In the genomic region with DNA sequence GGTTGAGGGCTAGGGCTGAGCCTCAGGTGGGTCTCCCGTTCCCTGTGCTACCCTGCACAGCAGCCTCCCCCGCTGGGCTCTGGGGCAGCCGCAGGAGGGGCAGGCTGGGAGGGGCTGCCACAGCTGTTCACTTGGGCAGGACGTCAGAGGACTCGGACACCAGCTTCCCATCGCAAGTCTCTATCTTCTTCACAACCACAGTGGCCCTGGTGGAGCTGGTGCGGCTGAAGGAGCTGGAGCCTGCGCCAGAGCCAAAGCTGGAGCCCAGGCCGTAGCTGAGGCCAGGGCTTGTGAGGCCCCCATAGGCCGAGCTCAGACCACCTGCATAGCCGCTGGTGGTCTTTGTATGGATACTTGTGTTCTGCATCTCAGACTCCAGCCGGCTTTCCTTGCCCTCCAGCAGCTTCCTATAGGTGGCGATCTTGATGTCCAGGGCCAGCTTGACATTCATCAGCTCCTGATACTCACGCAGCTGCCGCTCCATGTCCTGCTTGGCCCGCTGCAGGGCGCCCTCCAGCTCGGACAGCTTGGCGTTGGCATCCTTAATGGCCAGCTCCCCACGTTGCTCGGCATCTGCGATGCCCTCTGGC, we compare ENCODE assay signal across 20 cellular contexts. TPM values are rescaled to one million over a fixed set of nuclear protein-coding genes. Genes with fewer than 3 reads are reported as not detected.
A peak's percentile ranks its signal among the peaks of the same experiment; 100 is the strongest.
DNase-seq lines count a peak whose midpoint lies in the region; ATAC-seq, FAIRE-seq and TF ChIP-seq lines count a peak whose summit lies in the region.
"Not testable (repeated sequence)": the region's sequence is repeated elsewhere in the genome, so short reads cannot be mapped to it uniquely, and the experiment has no call there.
"Had no signal": no experiment of that assay in that cellular context is flagged by ENCODE, and none has a peak within 500 bp of the region (broad histone marks: within the 10 kb centered on the region; RNA-seq: fewer than 3 reads in every experiment).

No MANE protein-coding gene starts in this region.

- intact Hi-C loops in K562 (cut with micrococcal nuclease), result not testable (repeated sequence)

- H3K79me2 ChIP-seq in Loucy (ENCODE audit: insufficient read depth, low read length); K562 (ENCODE audit: control insufficient read depth, insufficient read depth, low read length): not testable (repeated sequence)

- not testable (repeated sequence) for H3K27me3 ChIP-seq in Loucy (ENCODE audit: insufficient read depth, low read length, poor library complexity, severe bottlenecking)
- peaks cover 0 to 22% of the 10 kb centered on the region in 2 experiments; a peak in 2 of 5 replicates for H3K27me3 ChIP-seq in K562 (ENCODE audit: control insufficient read depth in 2 of 2, insufficient read depth in 2 of 2, low read length in 2 of 2)

- H3K36me3 ChIP-seq in Loucy (ENCODE audit: insufficient read depth, low read length), result peaks cover 13% of the 10 kb centered on the region; the same call in 1 of the 2 replicates
- not testable (repeated sequence) for H3K36me3 ChIP-seq in K562 (ENCODE audit: control insufficient read depth, insufficient read depth, low read length)

- not testable (repeated sequence) for DNase-seq in AG10803 (ENCODE audit: low read depth); epithelial cell of esophagus (ENCODE audit: low read depth); retinal pigment epithelial cell (ENCODE audit: low read depth)
- peak; percentile 57 for DNase-seq in SK-MEL-5 (ENCODE audit: low read depth, low spot score)
- peak in 1 of 4 experiments; percentile 32 for DNase-seq in K562 (ENCODE audit: extremely low read depth in 1 of 4, low spot score in 3 of 4)
- peak; percentile 48 for DNase-seq in iPS-NIHi7 (ENCODE audit: extremely low spot score)

- not testable (repeated sequence) for H2AFZ ChIP-seq in Loucy (ENCODE audit: low read length); K562 (ENCODE audit: low read depth, low read length)

- not testable (repeated sequence) for TF ChIP-seq RAD21 in K562 (CRISPR knock-in tag; conservative IDR thresholded peaks at IDR 0.05 in 1 of 2, IDR thresholded peaks at IDR 0.05 in 1 of 2)

- H3K9ac ChIP-seq in Loucy (ENCODE audit: low read depth, low read length, poor library complexity, severe bottlenecking), result not testable (repeated sequence)
- 0 out of 4 replicates have a peak overlapping the region, but pooled peaks of 1 of the 2 experiments have one; percentile 26 for H3K9ac ChIP-seq in K562 (ENCODE audit: insufficient read depth in 1 of 2, low read depth in 2 of 2, low read length in 2 of 2)

- not testable (repeated sequence) for H3K9me3 ChIP-seq in Loucy (ENCODE audit: insufficient read depth, low read depth, low read length); K562 (replicated peaks; ENCODE audit: control insufficient read depth, insufficient read depth, low read depth, low read length)

- in situ Hi-C loops in SK-MEL-5 (cut with HindIII; ENCODE audit: low pct_unique_long_range_greater_than_20kb, low sequenced_read_pairs); K562 (cut with MboI): not testable (repeated sequence)

- H3K9me1 ChIP-seq in K562 (ENCODE audit: control insufficient read depth, insufficient read depth, low read length), result not testable (repeated sequence)

- peak; percentile 23 for FAIRE-seq in K562 (lab: Jason Lieb, UNC)

- CTCF ChIA-PET in K562 (lab: Yijun Ruan, JAX; ENCODE audit: low intra/inter-chr PET ratio), result not testable (repeated sequence)

- POLR2A ChIA-PET in K562 (lab: Yijun Ruan, JAX), result interaction anchor here (1.0 kb wide), 1 partner anchor 96 kb away, joined by 3 read pairs; no protein-coding TSS in a partner anchor

- H3K4me2 ChIP-seq in Loucy (ENCODE audit: low read depth, low read length, poor library complexity, severe bottlenecking); K562 (ENCODE audit: insufficient read depth, low read length): not testable (repeated sequence)

- not testable (repeated sequence) for H3K4me1 ChIP-seq in Loucy (ENCODE audit: insufficient read depth, low read length, poor library complexity, severe bottlenecking); K562 (replicated peaks in 1 of 2; ENCODE audit: control insufficient read depth in 2 of 2, insufficient read depth in 2 of 2, low read length in 2 of 2)

- TF ChIP-seq CTCF in AG10803 (conservative IDR thresholded peaks at IDR 0.05; ENCODE audit: low read length) (peak; percentile 18; the same call in 1 of the 2 replicates), GM12873 (IDR thresholded peaks at IDR 0.05; ENCODE audit: insufficient read depth, low read depth, low read length, missing control alignments) (peak; percentile 40), Loucy (conservative IDR thresholded peaks at IDR 0.05; ENCODE audit: low read length) (peak; percentile 47), K562 (IDR thresholded peaks at IDR 0.05 in 2 of 3, conservative IDR thresholded peaks at IDR 0.05 in 1 of 3; ENCODE audit: insufficient read depth in 2 of 3, low read depth in 1 of 3, low read length in 3 of 3) (peak; percentile 43 to 55 (median 49); a peak in 5 of 6 replicates), epithelial cell of esophagus (IDR thresholded peaks at IDR 0.05; ENCODE audit: insufficient read depth, low read depth, low read length, missing control alignments) (peak; percentile 12), retinal pigment epithelial cell (conservative IDR thresholded peaks at IDR 0.05; ENCODE audit: low read depth, low read length) (peak; percentile 47)

- peak; percentile 49; the same call in 2 of the 3 replicates for ATAC-seq in K562

- 12% methylated on average over 17 of the region's 22 CpGs for WGBS in K562 (ENCODE audit: insufficient coverage, low coverage, missing lambda C conversion rate)

- not testable (repeated sequence) for H3K27ac ChIP-seq in K562 (ENCODE audit: extremely low read depth, low read depth, low read length)

- not testable (repeated sequence) for H3K4me3 ChIP-seq in AG10803 (ENCODE audit: low read length); Loucy (ENCODE audit: low read length, poor library complexity, severe bottlenecking); K562; epithelial cell of esophagus (ENCODE audit: low read length); retinal pigment epithelial cell (ENCODE audit: low read length)

- not testable (repeated sequence) for H3K9me2 ChIP-seq in Loucy (replicated peaks; ENCODE audit: low read depth, low read length)

- H3F3A ChIP-seq in Loucy (ENCODE audit: low read depth), result not testable (repeated sequence)

- not testable (repeated sequence) for TF ChIP-seq EP300 in K562 (IDR thresholded peaks at IDR 0.05; ENCODE audit: low read length)

- BruUV-seq in K562 (replicated peaks; lab: Mats Ljungman, UMichigan), result not testable (repeated sequence)

- TF ChIP-seq POLR2A in K562 (conservative IDR thresholded peaks at IDR 0.05), result not testable (repeated sequence)

- not testable (repeated sequence) for H4K20me1 ChIP-seq in Loucy (ENCODE audit: insufficient read depth, low read length, poor library complexity, severe bottlenecking); K562 (replicated peaks; ENCODE audit: control insufficient read depth, insufficient read depth, low read length)

RNA-seq across cellular contexts. Expression of a gene that starts 14.0 kb away (rescaled TPM):
- 24.3 and 27.4 TPM in 2 replicates for total RNA-seq in SK-MEL-5 (2014; rRNA removed; shearing (Covaris generic))
- 23.1 and 25.2 TPM in 2 replicates for polyA plus RNA-seq in SK-MEL-5 (2015; cell fraction: cytosol; rRNA removed)
- 142 and 188 TPM in 2 replicates for polyA plus RNA-seq in SK-MEL-5 (2015; cell fraction: nucleus; rRNA removed)
- total RNA-seq in K562 (2011; cell fraction: chromatin; rRNA removed; ENCODE audit: low replicate concordance), result 1.6 and 2.5 TPM in 2 replicates
- 1.5 and 2.5 TPM in 2 replicates for total RNA-seq in K562 (2011; cell fraction: nucleolus; rRNA removed)
- 0.73 and 0.76 TPM in 2 replicates for total RNA-seq in K562 (2011; cell fraction: nucleoplasm; rRNA removed)
- 0.41 and 1.5 TPM in 2 replicates for total RNA-seq in K562 (2014; rRNA removed)
- total RNA-seq in K562 (2014; rRNA removed; fragmentation: Illumina TruSeq; extraction: Trizol), result 0.22 and 0.25 TPM in 2 replicates
- 0.54 and 0.57 TPM in 2 replicates for total RNA-seq in K562 (2015; rRNA removed; fragmentation: Illumina TruSeq; extraction: Trizol)
- 0.44 and 0.65 TPM in 2 replicates for total RNA-seq in K562 (2021)
- 0.14 and 0.18 TPM in 2 replicates for polyA plus RNA-seq in K562 (2011; rRNA removed)
- 0.12 and 0.88 TPM in 2 replicates for polyA plus RNA-seq in K562 (2011; cell fraction: cytosol; rRNA removed)
- 1.2 and 1.5 TPM in 2 replicates for polyA plus RNA-seq in K562 (2011; cell fraction: nucleus; rRNA removed)
- polyA plus RNA-seq in K562 (2012), result 0.36 and 0.53 TPM in 2 replicates
- 0.08 and 0.52 TPM in 2 replicates for polyA plus RNA-seq in K562 (2014; fragmentation: Illumina TruSeq; extraction: Trizol)
- under 1 TPM in 1 of 2 experiments, not detected in 1; 0.03 TPM for polyA plus RNA-seq in K562 (2014; fragmentation: Nextera tagmentation; extraction: Ambion mirVana)
- polyA plus RNA-seq in K562 (2014; rRNA removed), result 1.0 and 1.1 TPM in 2 replicates
- polyA minus RNA-seq in K562 (2011; rRNA and poly(A)+ RNA removed), result 0.63 TPM in 1 of 2 replicates, not detected in the other
- not detected in 2 replicates for polyA minus RNA-seq in K562 (2011; cell fraction: cytosol; rRNA and poly(A)+ RNA removed)
- 0.67 and 1.2 TPM in 2 replicates for polyA minus RNA-seq in K562 (2011; cell fraction: nucleus; rRNA and poly(A)+ RNA removed)
- total RNA-seq: activated T-helper 17 cell treated with anti-CD3 and anti-CD28 coated beads, Interleukin-2, amount 50 U/mL, for 72 hours; CD4-positive, alpha-beta T cell; T-cell had no signal

RNA-seq across cellular contexts. Expression of a gene that starts 30.7 kb away (rescaled TPM):
- not detected in 2 replicates for total RNA-seq in SK-MEL-5 (2014; rRNA removed; shearing (Covaris generic))
- not detected in 2 replicates for polyA plus RNA-seq in SK-MEL-5 (2015; cell fraction: cytosol; rRNA removed)
- polyA plus RNA-seq in SK-MEL-5 (2015; cell fraction: nucleus; rRNA removed), result not detected in 2 replicates
- not detected in 2 replicates for total RNA-seq in K562 (2011; cell fraction: chromatin; rRNA removed; ENCODE audit: low replicate concordance)
- total RNA-seq in K562 (2011; cell fraction: nucleolus; rRNA removed), result not detected in 2 replicates
- total RNA-seq in K562 (2011; cell fraction: nucleoplasm; rRNA removed), result not detected in 2 replicates
- not detected in 2 replicates for total RNA-seq in K562 (2014; rRNA removed)
- total RNA-seq in K562 (2014; rRNA removed; fragmentation: Illumina TruSeq; extraction: Trizol), result not detected in 2 replicates
- total RNA-seq in K562 (2015; rRNA removed; fragmentation: Illumina TruSeq; extraction: Trizol), result not detected in 2 replicates
- not detected in 2 replicates for total RNA-seq in K562 (2021)
- not detected in 2 replicates for polyA plus RNA-seq in K562 (2011; rRNA removed)
- not detected in 2 replicates for polyA plus RNA-seq in K562 (2011; cell fraction: cytosol; rRNA removed)
- polyA plus RNA-seq in K562 (2011; cell fraction: nucleus; rRNA removed), result not detected in 2 replicates
- polyA plus RNA-seq in K562 (2012), result 0.08 TPM in 1 of 2 replicates, not detected in the other
- not detected in 2 replicates for polyA plus RNA-seq in K562 (2014; fragmentation: Illumina TruSeq; extraction: Trizol)
- not detected for polyA plus RNA-seq in K562 (2014; fragmentation: Nextera tagmentation; extraction: Ambion mirVana)
- polyA plus RNA-seq in K562 (2014; rRNA removed), result not detected in 2 replicates
- polyA minus RNA-seq in K562 (2011; rRNA and poly(A)+ RNA removed), result not detected in 2 replicates
- not detected in 2 replicates for polyA minus RNA-seq in K562 (2011; cell fraction: cytosol; rRNA and poly(A)+ RNA removed)
- polyA minus RNA-seq in K562 (2011; cell fraction: nucleus; rRNA and poly(A)+ RNA removed), result not detected in 2 replicates
- total RNA-seq: activated CD4-positive, alpha-beta memory T cell treated with anti-CD3 and anti-CD28 coated beads, Interleukin-2, amount 10 ng/mL, durations not matched to agents 7 days and 5 days; activated T-helper 17 cell treated with anti-CD3 and anti-CD28 coated beads, Interleukin-2, amount 50 U/mL, for 72 hours; CD4-positive, alpha-beta T cell; dermis microvascular lymphatic vessel endothelial cell; endothelial cell of umbilical vein; heart left ventricle; IMR-90; M059J; posterior vena cava; sciatic nerve; subcutaneous adipose tissue; T-cell had no signal
- polyA plus RNA-seq: endothelial cell of umbilical vein, heart left ventricle, IMR-90 had no signal
